8 cellular contexts compared by ENCODE assay signal in genomic region chr4:41281038-41281634, GRCh38. TPM values are rescaled to one million over a fixed set of nuclear protein-coding genes. Genes with fewer than 3 reads are reported as not detected.
DNase-seq lines count a peak whose midpoint lies in the region; ATAC-seq and TF ChIP-seq lines count a peak whose summit lies in the region.

No MANE protein-coding gene starts in this region.

- H3K36me3 ChIP-seq in ovary: no peaks in the 10 kb centered on the region

- no peak overlapping the region for H3K27ac ChIP-seq in ovary

- TF ChIP-seq CTCF in WTC11 (IDR thresholded peaks at IDR 0.05) (peak; percentile 69; the same call in 1 of the 2 replicates), ovary (IDR thresholded peaks at IDR 0.05) (peak; percentile 57 to 93 (median 88))

- no peak for TF ChIP-seq EP300 in ovary (IDR thresholded peaks at IDR 0.05)

- H3K9me3 Mint-ChIP-seq in activated CD4-positive, alpha-beta T cell treated with anti-CD3 and anti-CD28 coated beads for 36 hours (ENCODE audit: low read depth): no peaks in the 10 kb centered on the region
- peaks cover 16% of the 10 kb centered on the region for H3K9me3 Mint-ChIP-seq in WTC11

- peaks cover 4% of the 10 kb centered on the region for H3K27me3 Mint-ChIP-seq in activated CD4-positive, alpha-beta T cell treated with anti-CD3 and anti-CD28 coated beads for 36 hours
- peaks cover 5% of the 10 kb centered on the region; the same call in 1 of the 2 replicates for H3K27me3 Mint-ChIP-seq in WTC11 (ENCODE audit: low read depth)

- CTCF ChIA-PET in activated CD4-positive, alpha-beta T cell treated with anti-CD3 and anti-CD28 coated beads for 36 hours (lab: Charles Lee): interaction anchor here (0.6 to 3.6 kb wide), 19 partner anchors 9 to 608 kb away, joined by 3 to 34 read pairs (median 4); no protein-coding TSS in a partner anchor
- CTCF ChIA-PET in WTC11 (lab: Charles Lee): interaction anchor here (0.6 to 2.9 kb wide), 23 partner anchors 23 to 412 kb away, joined by 3 to 43 read pairs (median 4); partner anchors contain the start of gene UCHL1

- no peak overlapping the region for H3K4me3 ChIP-seq in ovary

- ATAC-seq in activated CD4-positive, alpha-beta T cell treated with anti-CD3 and anti-CD28 coated beads for 36 hours: peak; percentile 82
- ATAC-seq in GM21381 (IDR thresholded peaks at IDR 0.05; ENCODE audit: unreplicated experiment): peak; percentile 96
- peak; percentile 91 for ATAC-seq in HG03520 (IDR thresholded peaks at IDR 0.05; ENCODE audit: unreplicated experiment)
- ATAC-seq in WTC11: peak; percentile 98

- no peaks in the 10 kb centered on the region for H3K4me1 Mint-ChIP-seq in activated CD4-positive, alpha-beta T cell treated with anti-CD3 and anti-CD28 coated beads for 36 hours
- no peaks in the 10 kb centered on the region for H3K4me1 Mint-ChIP-seq in WTC11

- H3K9me3 ChIP-seq in ovary: no peaks in the 10 kb centered on the region

- no peaks in the 10 kb centered on the region for H3K4me1 ChIP-seq in ovary (ENCODE audit: insufficient read depth)

- H3K4me3 Mint-ChIP-seq in activated CD4-positive, alpha-beta T cell treated with anti-CD3 and anti-CD28 coated beads for 36 hours: no peak overlapping the region
- H3K4me3 Mint-ChIP-seq in WTC11: no peak overlapping the region

- DNase-seq in activated CD4-positive, alpha-beta T cell treated with anti-CD3 and anti-CD28 coated beads for 36 hours: peak; percentile 32
- no peak for DNase-seq in activated CD4-positive, alpha-beta T cell treated with anti-CD3 and anti-CD28 coated beads, Interleukin-2, amount 50 U/mL, for 1 hour
- DNase-seq in NCI-H345 (lab: John Stamatoyannopoulos, UW) (peak; percentile 72), WTC11 (ENCODE audit: low spot score) (no peak), globus pallidus (ENCODE audit: low spot score) (peak; percentile 81), ovary (peak in 2 of 5 donors; percentile 13 to 39)

- POLR2A ChIA-PET in activated CD4-positive, alpha-beta T cell treated with anti-CD3 and anti-CD28 coated beads for 36 hours (lab: Charles Lee): no interaction called here
- POLR2A ChIA-PET in WTC11 (lab: Charles Lee): no interaction called here

- no peaks in the 10 kb centered on the region for H3K27me3 ChIP-seq in ovary

- no peak overlapping the region for H3K27ac Mint-ChIP-seq in activated CD4-positive, alpha-beta T cell treated with anti-CD3 and anti-CD28 coated beads for 36 hours
- no peak overlapping the region for H3K27ac Mint-ChIP-seq in WTC11

- TF ChIP-seq POLR2A in ovary (IDR thresholded peaks at IDR 0.05): no peak

- intact Hi-C loops in activated CD4-positive, alpha-beta T cell treated with anti-CD3 and anti-CD28 coated beads for 36 hours (cut with DNase I, micrococcal nuclease): loop anchor here (1.0 to 5.0 kb wide), 5 partner anchors 363 to 1241 kb away; no protein-coding TSS in a partner anchor
- intact Hi-C loops in ovary (cut with DNase I): loop anchor here (5.0 to 10.0 kb wide), 3 partner anchors 374 to 604 kb away; no protein-coding TSS in a partner anchor

- WGBS in ovary, 3 donors: 7 to 12% (median 9%) methylated on average over 7 of the region's 7 CpGs

- no peaks in the 10 kb centered on the region for H3K36me3 Mint-ChIP-seq in activated CD4-positive, alpha-beta T cell treated with anti-CD3 and anti-CD28 coated beads for 36 hours (ENCODE audit: low read depth)
- peaks cover 18% of the 10 kb centered on the region for H3K36me3 Mint-ChIP-seq in WTC11

TF ChIP-seq in WTC11, 78 proteins besides CTCF, POLR2A, EP300 and RAD21:
- TF ChIP-seq ZNF121 (CRISPR knock-in tag; IDR thresholded peaks at IDR 0.05) (no peak), ESRRA (CRISPR knock-in tag; IDR thresholded peaks at IDR 0.05; ENCODE audit: borderline replicate concordance) (no peak), ZNF219 (CRISPR knock-in tag; IDR thresholded peaks at IDR 0.05; ENCODE audit: borderline replicate concordance) (no peak), NR3C1 (CRISPR knock-in tag; conservative IDR thresholded peaks at IDR 0.05; ENCODE audit: low read depth) (no peak), MYBL2 (CRISPR knock-in tag; IDR thresholded peaks at IDR 0.05) (no peak), AR (CRISPR knock-in tag; IDR thresholded peaks at IDR 0.05) (no peak), ZNF396 (CRISPR knock-in tag; IDR thresholded peaks at IDR 0.05; ENCODE audit: borderline replicate concordance) (no peak), MAX (CRISPR knock-in tag; IDR thresholded peaks at IDR 0.05) (no peak), NFATC4 (CRISPR knock-in tag; IDR thresholded peaks at IDR 0.05) (no peak), ERG (CRISPR knock-in tag; IDR thresholded peaks at IDR 0.05) (no peak), E2F1 (CRISPR knock-in tag; IDR thresholded peaks at IDR 0.05) (no peak), ZNF423 (CRISPR knock-in tag; IDR thresholded peaks at IDR 0.05) (no peak), GRHL2 (CRISPR knock-in tag; IDR thresholded peaks at IDR 0.05; ENCODE audit: insufficient replicate concordance, severe bottlenecking) (no peak), MXD4 (CRISPR knock-in tag; IDR thresholded peaks at IDR 0.05; ENCODE audit: borderline replicate concordance) (no peak), ATF1 (CRISPR knock-in tag; IDR thresholded peaks at IDR 0.05) (no peak), CDX4 (CRISPR knock-in tag; IDR thresholded peaks at IDR 0.05; ENCODE audit: borderline replicate concordance) (no peak), MLX (CRISPR knock-in tag; IDR thresholded peaks at IDR 0.05) (no peak)
TF ChIP-seq in WTC11: peak in this region for 0.

RNA-seq across cellular contexts. Expression of gene UCHL1, which starts 24.4 kb away (rescaled TPM):
- total RNA-seq in activated CD4-positive, alpha-beta T cell treated with anti-CD3 and anti-CD28 coated beads for 36 hours: 1 to 10 TPM; 1.5 to 1.7 TPM
- total RNA-seq in WTC11 (2021): 487 to 548 TPM (median 488 TPM) in 3 replicates
- 100 to 1,000 TPM in 2 of 7 donors, 10 to 100 TPM in 5; 35.3 to 140 (median 54.4) TPM for total RNA-seq in ovary
- 100 to 1,000 TPM; 116 to 172 TPM for polyA plus RNA-seq in ovary

Comparison
In these comparisons a context has a peak if more than half of its experiments do, and no peak if none do; other contexts are left out.
1. DNase-seq: peak in activated CD4-positive, alpha-beta T cell treated with anti-CD3 and anti-CD28 coated beads for 36 hours (single experiment), NCI-H345 (single experiment) and globus pallidus (single experiment); none in activated CD4-positive, alpha-beta T cell treated with anti-CD3 and anti-CD28 coated beads, Interleukin-2, amount 50 U/mL, for 1 hour (single experiment) and WTC11 (single experiment).
2. RNA of gene UCHL1, which starts 24.4 kb away (total RNA-seq): 487 to 548 TPM in WTC11 and 35.3 to 140 TPM in ovary; 1.5 to 1.7 TPM in activated CD4-positive, alpha-beta T cell treated with anti-CD3 and anti-CD28 coated beads for 36 hours; every median in the first group is over 10 times any median in the second.
3. Peak in every context shown above with its lines, with median percentiles within 50 percentile points of each other: ATAC-seq.